In genomic region chr1:9942939-9943807, GRCh38 we compare ENCODE assay signal across 8 cellular contexts. TPM values are rescaled to one million over a fixed set of nuclear protein-coding genes. Genes with fewer than 3 reads are reported as not detected.
DNase-seq lines count a peak whose midpoint lies in the region; ATAC-seq and TF ChIP-seq lines count a peak whose summit lies in the region.

TSS of gene LZIC (minus strand) at chr1:9943391. CDS start at chr1:9936619, 6,772 bp downstream.
TSS of gene NMNAT1 (plus strand) at chr1:9943475. CDS start at chr1:9972074, 28,599 bp downstream.

- DNase-seq in AG20443 (ENCODE audit: low spot score) (peak; percentile 98), NCI-H510A (lab: John Stamatoyannopoulos, UW) (peak; percentile 99), chondrocyte (ENCODE audit: low spot score) (peak; percentile 98), kidney glomerular epithelial cell (lab: John Stamatoyannopoulos, UW) (peak; percentile 90)
- peak; percentile 86 to 89 for DNase-seq in activated CD4-positive, alpha-beta T cell treated with anti-CD3 and anti-CD28 coated beads for 24 hours (ENCODE audit: low read depth in 2 of 2)
- peak; percentile 96 for DNase-seq in stimulated activated CD4-positive, alpha-beta T cell treated with anti-CD3 and anti-CD28 coated beads, Interleukin-15, amount 100 ng/mL, for 24 hours

- H3K27me3 Mint-ChIP-seq in chondrocyte (ENCODE audit: low read depth) = no peaks in the 10 kb centered on the region

- no peaks in the 10 kb centered on the region for H3K9me3 Mint-ChIP-seq in chondrocyte (ENCODE audit: low read depth)

- H3K4me1 Mint-ChIP-seq in chondrocyte (ENCODE audit: low read depth) = peaks cover 25% of the 10 kb centered on the region

- peaks cover 6% of the 10 kb centered on the region for H3K36me3 Mint-ChIP-seq in chondrocyte (ENCODE audit: low read depth)

- ATAC-seq in GM19043 (IDR thresholded peaks at IDR 0.05; ENCODE audit: low read depth, unreplicated experiment) (peak; percentile 91), HG03342 (IDR thresholded peaks at IDR 0.05; ENCODE audit: unreplicated experiment) (peak; percentile 92)

- H3K4me3 Mint-ChIP-seq in chondrocyte (ENCODE audit: unreplicated experiment) = peak within 1 kb of the TSS; percentile 99

- TF ChIP-seq CTCF in chondrocyte (IDR thresholded peaks at IDR 0.05) = no peak

- peak within 1 kb of the TSS; percentile 98 for H3K27ac Mint-ChIP-seq in chondrocyte (ENCODE audit: unreplicated experiment)

RNA-seq across cellular contexts. Expression of gene LZIC, which starts in this region (rescaled TPM):
- 26.1 to 28.4 TPM (median 26.1 TPM) in 3 replicates for total RNA-seq in chondrocyte

RNA-seq across cellular contexts. Expression of gene NMNAT1, which starts in this region (rescaled TPM):
- 10.9 to 13.8 TPM (median 13.7 TPM) in 3 replicates for total RNA-seq in chondrocyte

Comparison
In these comparisons a context has a peak if more than half of its experiments do, and no peak if none do; other contexts are left out.
1. Peak in every context shown above with its lines: DNase-seq and ATAC-seq.